Comparison of ENCODE assay signal across 27 cellular contexts in the genomic region with DNA sequence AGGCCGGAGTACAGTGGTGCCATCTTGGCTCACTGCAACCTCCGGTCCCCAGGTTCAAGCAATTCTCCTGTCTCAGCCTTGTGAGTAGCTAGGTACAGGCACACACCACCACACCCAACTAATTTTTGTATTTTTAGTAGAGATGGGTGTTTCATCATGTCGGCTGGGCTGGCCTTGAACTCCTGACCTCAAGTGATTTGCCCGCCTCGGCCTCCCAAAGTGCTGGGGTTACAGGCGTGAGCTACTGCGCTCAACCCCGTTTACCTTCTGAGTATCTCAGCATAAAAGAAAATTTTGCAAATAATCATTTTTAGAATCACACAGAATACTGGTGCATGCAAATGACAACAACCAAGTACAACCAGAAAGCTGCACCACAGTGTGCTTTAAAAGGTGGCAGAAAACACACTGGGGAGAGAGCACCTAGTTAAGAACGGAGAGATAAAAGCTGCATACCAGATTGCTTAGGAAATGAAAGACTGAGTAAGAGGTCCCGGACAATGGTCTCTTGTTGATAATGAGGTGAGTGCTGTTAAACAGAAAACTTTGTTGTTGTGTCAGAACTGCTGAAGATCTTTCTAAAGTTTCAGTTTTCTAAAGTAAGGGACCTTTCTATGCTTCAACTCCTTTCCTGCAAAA.
"Had no signal": no experiment of that assay in that cellular context is flagged by ENCODE, and none has a peak within 500 bp of the region (broad histone marks: within the 10 kb centered on the region; RNA-seq: fewer than 3 reads in every experiment).

No MANE protein-coding gene starts in this region.

- H3K27me3 Mint-ChIP-seq: dendritic cell treated with granulocyte-macrophage colony-stimulating factor and Interleukin-4, amounts not matched to agents 40 ng/mL and 50 ng/mL, for 4 days had no signal

- H3K9me3 ChIP-seq: colonic mucosa, esophagus squamous epithelium, gastrocnemius medialis, left lung had no signal

- H3K27ac Mint-ChIP-seq: dendritic cell treated with granulocyte-macrophage colony-stimulating factor and Interleukin-4, amounts not matched to agents 40 ng/mL and 50 ng/mL, for 4 days; effector memory CD8-positive, alpha-beta T cell; endodermal cell; naive thymus-derived CD4-positive, alpha-beta T cell had no signal

- H3K27me3 ChIP-seq: colonic mucosa, esophagus squamous epithelium, gastrocnemius medialis, heart right ventricle, left lung had no signal

- DNase-seq: colonic mucosa; cortex of kidney; effector CD8-positive, alpha-beta T cell; effector memory CD8-positive, alpha-beta T cell; endodermal cell; erythroblast; esophagus squamous epithelium; foreskin fibroblast; foreskin melanocyte; gastrocnemius medialis; glutamatergic neuron; head of caudate nucleus; heart right ventricle; hippocampal formation; left cardiac atrium; left lung; left ventricle myocardium superior; lower lobe of right lung; mesenchymal stem cell; midbrain; naive thymus-derived CD4-positive, alpha-beta T cell had no signal

- H3K4me1 ChIP-seq: colonic mucosa, esophagus squamous epithelium, gastrocnemius medialis, heart right ventricle, left lung, lower lobe of right lung had no signal

- H3K4me3 ChIP-seq: colonic mucosa, esophagus squamous epithelium, gastrocnemius medialis, heart right ventricle, left lung, lower lobe of right lung had no signal

- H3K4me1 Mint-ChIP-seq: endodermal cell; naive thymus-derived CD4-positive, alpha-beta T cell had no signal

- H3K4me3 Mint-ChIP-seq: dendritic cell treated with granulocyte-macrophage colony-stimulating factor and Interleukin-4, amounts not matched to agents 40 ng/mL and 50 ng/mL, for 4 days; effector memory CD8-positive, alpha-beta T cell; endodermal cell; naive thymus-derived CD4-positive, alpha-beta T cell had no signal

- H3K27ac ChIP-seq: colonic mucosa, epithelial cell of prostate, esophagus squamous epithelium, gastrocnemius medialis, heart right ventricle, left lung, lower lobe of right lung had no signal

- H3K9me3 Mint-ChIP-seq: endodermal cell had no signal

- FAIRE-seq: endometrium, islet of Langerhans, keratinocyte had no signal

- H3K36me3 ChIP-seq: colonic mucosa, esophagus squamous epithelium, gastrocnemius medialis, heart right ventricle, left lung, lower lobe of right lung had no signal

- ATAC-seq: effector memory CD8-positive, alpha-beta T cell; esophagus mucosa; gastrocnemius medialis; heart right ventricle; left cardiac atrium; left lung; left ventricle myocardium superior; lower lobe of right lung; naive thymus-derived CD4-positive, alpha-beta T cell had no signal
